ENCODE assay signal across 8 cellular contexts in the genomic region with DNA sequence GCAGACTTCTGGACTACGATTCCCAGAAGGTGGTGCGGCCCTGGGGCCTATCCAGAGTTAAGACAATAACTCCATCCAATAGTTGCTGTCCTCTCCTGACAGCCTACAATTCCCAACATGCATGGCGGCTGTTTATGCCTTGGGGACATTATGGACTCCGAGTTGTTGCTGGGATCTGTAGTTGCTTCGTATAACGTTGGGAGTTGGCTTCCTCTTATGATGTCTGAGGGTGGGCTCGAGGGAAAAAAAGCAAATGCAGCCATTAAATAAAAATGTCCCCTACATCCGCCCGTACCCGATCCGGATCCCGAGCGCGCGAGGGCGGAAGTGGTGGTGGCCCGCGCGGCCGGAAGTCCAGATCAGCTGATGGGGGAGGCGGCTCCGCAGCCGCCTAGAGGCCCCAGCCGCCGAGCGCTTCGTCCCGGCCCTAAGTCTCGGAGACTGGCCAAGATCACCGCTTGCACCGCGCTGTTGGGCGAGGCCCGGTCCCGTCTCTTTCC. TPM values are rescaled to one million over a fixed set of nuclear protein-coding genes. Genes with fewer than 3 reads are reported as not detected.
A peak's percentile ranks its signal among the peaks of the same experiment; 100 is the strongest.
DNase-seq lines count a peak whose midpoint lies in the region; ATAC-seq, FAIRE-seq and TF ChIP-seq lines count a peak whose summit lies in the region.

TSS of gene ZSWIM8 (plus strand) at position 386 of the 500 bp plus-strand sequence. CDS start 273 bp downstream, outside the sequence.

- H3K36me3 ChIP-seq in adipocyte (ENCODE audit: control insufficient read depth, insufficient read depth, low read length, severe bottlenecking) (peaks cover 14% of the 10 kb centered on the region), pancreas (peaks cover 0 to 12% (median 12%) of the 10 kb centered on the region in 3 donors), tibial artery (peaks cover 11 to 18% (median 16%) of the 10 kb centered on the region in 3 donors)

- DNase-seq in NCI-H1436 (lab: John Stamatoyannopoulos, UW), result peak; percentile 82
- DNase-seq in T follicular helper cell (ENCODE audit: low read depth), result peak; percentile 83
- DNase-seq in adipocyte (ENCODE audit: low read depth), result peak; percentile 97
- peak; percentile 92 for DNase-seq in Right ventricle myocardium superior
- DNase-seq in pancreas, result peak; percentile 82 to 91 (median 90)
- DNase-seq in tibial artery, result peak; percentile 95 to 96

- peak; percentile 97 for FAIRE-seq in pancreas (lab: Jason Lieb, UNC)

- 0% methylated on average over 29 to 35 of the region's 35 CpGs for WGBS in pancreas, 2 donors

- peaks cover 41% of the 10 kb centered on the region for H3K4me1 ChIP-seq in adipocyte (ENCODE audit: control insufficient read depth, insufficient read depth, low read length)
- H3K4me1 ChIP-seq in pancreas, result peaks cover 24 to 33% (median 25%) of the 10 kb centered on the region in 3 donors
- H3K4me1 ChIP-seq in tibial artery, result peaks cover 8 to 58% (median 50%) of the 10 kb centered on the region in 4 donors

- H3K27ac ChIP-seq in pancreas (peak within 1 kb of the TSS; percentile 56 to 89 (median 74)), tibial artery (peak within 1 kb of the TSS; percentile 87 to 96)

- intact Hi-C loops in Right ventricle myocardium superior (cut with DNase I), result no loop called here
- intact Hi-C loops in pancreas (cut with DNase I), result no loop called here
- intact Hi-C loops in tibial artery (cut with DNase I; ENCODE audit: low total_unique reads), result loop anchor here (10.0 kb wide), 1 partner anchor 90 kb away; the partner anchor contains the start of gene CAMK2G

- H3K27me3 ChIP-seq in adipocyte (replicated peaks; ENCODE audit: control insufficient read depth, insufficient read depth, low read length) (no peaks in the 10 kb centered on the region), pancreas (no peaks in the 10 kb centered on the region), tibial artery (no peaks in the 10 kb centered on the region)

- H3K9me3 ChIP-seq in adipocyte (ENCODE audit: control insufficient read depth, low read length) (no peaks in the 10 kb centered on the region), pancreas (no peaks in the 10 kb centered on the region), tibial artery (no peaks in the 10 kb centered on the region)

- 0 out of 2 replicates have a peak, but pooled peaks have one; percentile 4 for TF ChIP-seq CTCF in GM12875 (IDR thresholded peaks at IDR 0.05; ENCODE audit: borderline replicate concordance, insufficient read depth, low read depth, low read length)
- TF ChIP-seq CTCF in pancreas (IDR thresholded peaks at IDR 0.05), result no peak
- TF ChIP-seq CTCF in tibial artery (IDR thresholded peaks at IDR 0.05), result no peak

- peak; percentile 78 for ATAC-seq in HG02798 (IDR thresholded peaks at IDR 0.05; ENCODE audit: poor library complexity, unreplicated experiment)
- peak; percentile 92 for ATAC-seq in Right ventricle myocardium superior (ENCODE audit: poor library complexity)
- peak; percentile 84 to 92 (median 88) for ATAC-seq in pancreas

- peak within 1 kb of the TSS; percentile 84 for H3K4me3 ChIP-seq in GM12875 (ENCODE audit: low read depth, low read length)
- peak within 1 kb of the TSS; percentile 97 for H3K4me3 ChIP-seq in adipocyte (ENCODE audit: low read length)
- H3K4me3 ChIP-seq in pancreas, result peak within 1 kb of the TSS; percentile 79 to 97 (median 96)
- peak within 1 kb of the TSS; percentile 73 to 76 for H3K4me3 ChIP-seq in tibial artery

- peak within 1 kb of the TSS; percentile 96 for H3K9ac ChIP-seq in adipocyte (ENCODE audit: low read length)

RNA-seq across cellular contexts. Expression of gene ZSWIM8, which starts in this region (rescaled TPM):
- 40.3 TPM for total RNA-seq in Right ventricle myocardium superior
- 10 to 100 TPM; 20.7 to 73.3 (median 38.0) TPM for total RNA-seq in pancreas
- polyA plus RNA-seq in pancreas, result 100 to 1,000 TPM; 160 to 187 TPM

Comparison
In these comparisons a context has a peak if more than half of its experiments do, and no peak if none do; other contexts are left out.
1. Peak in every context shown above with its lines: DNase-seq, ATAC-seq, H3K4me3 ChIP-seq and H3K27ac ChIP-seq.